In genomic region chr13:46624353-46624752, GRCh38 we compare ENCODE assay signal across 22 cellular contexts.
DNase-seq lines count a peak whose midpoint lies in the region; ATAC-seq and TF ChIP-seq lines count a peak whose summit lies in the region.
"Had no signal": no experiment of that assay in that cellular context is flagged by ENCODE, and none has a peak within 500 bp of the region (broad histone marks: within the 10 kb centered on the region; RNA-seq: fewer than 3 reads in every experiment).

No MANE protein-coding gene starts in this region.

- peak overlapping the region; percentile 27 for H3K4me2 ChIP-seq in GM23338
- H3K4me2 ChIP-seq in trophoblast cell (ENCODE audit: low read length): no peak overlapping the region
- H3K4me2 ChIP-seq: neural progenitor cell had no signal

- H3K9ac ChIP-seq in trophoblast cell (ENCODE audit: low read length): no peak overlapping the region
- H3K9ac ChIP-seq: neural progenitor cell had no signal

- H3K79me1 ChIP-seq in trophoblast cell (ENCODE audit: low read length): peaks cover 1% of the 10 kb centered on the region

- no peaks in the 10 kb centered on the region for H3K36me3 Mint-ChIP-seq in GM23338 (ENCODE audit: low read depth)
- H3K36me3 Mint-ChIP-seq: activated CD4-positive, alpha-beta memory T cell treated with anti-CD3 and anti-CD28 coated beads for 36 hours; neural progenitor cell had no signal

- no peak overlapping the region for H2BK120ac ChIP-seq in trophoblast cell (ENCODE audit: insufficient read depth, low read length, poor library complexity)

- H3K4ac ChIP-seq in trophoblast cell (ENCODE audit: low read depth, low read length): peak overlapping the region; percentile 58

- H3K23ac ChIP-seq in trophoblast cell (ENCODE audit: low read length): no peak overlapping the region

- H3K9me3 ChIP-seq in trophoblast cell (ENCODE audit: insufficient read depth, low read depth, low read length) (no peaks in the 10 kb centered on the region), Peyer's patch (no peaks in the 10 kb centered on the region)
- H3K9me3 ChIP-seq: spleen, vagina had no signal

- peak overlapping the region; percentile 23; the same call in 1 of the 2 replicates for H3K27ac ChIP-seq in GM23338 (ENCODE audit: low read depth)
- H3K27ac ChIP-seq in trophoblast cell (ENCODE audit: low read depth, low read length): no peak overlapping the region
- H3K27ac ChIP-seq in Peyer's patch: no peak overlapping the region
- H3K27ac ChIP-seq: neural progenitor cell, vagina had no signal

- no peak overlapping the region for H2AK5ac ChIP-seq in trophoblast cell (ENCODE audit: low read length)

- no peak overlapping the region for H2AFZ ChIP-seq in GM23338
- no peak overlapping the region for H2AFZ ChIP-seq in trophoblast cell (ENCODE audit: insufficient read depth, low read length, poor library complexity)
- H2AFZ ChIP-seq: neural progenitor cell had no signal

- no peaks in the 10 kb centered on the region for H3F3A ChIP-seq in GM23338 (replicated peaks; ENCODE audit: low read depth)

- DNase-seq in GM12865 (ENCODE audit: low read depth) (peak; percentile 63), GM23338 (ENCODE audit: low spot score) (no peak), trophoblast cell (no peak), erythroblast (lab: John Stamatoyannopoulos, UW) (no peak), Peyer's patch (no peak), dermis blood vessel endothelial cell (no peak)
- DNase-seq: activated CD4-positive, alpha-beta memory T cell treated with anti-CD3 and anti-CD28 coated beads for 36 hours; activated naive CD4-positive, alpha-beta T cell treated with Interleukin-2 at 50 U/mL for 16 hours; activated T-cell treated with anti-CD3 and anti-CD28 coated beads, Interleukin-2, amount 50 U/mL, for 1 hour; anterior cingulate cortex; DMS153; effector memory CD4-positive, alpha-beta T cell; left colon; NCI-H1436; NCI-H774; PC-3; spleen; stimulated activated CD4-positive, alpha-beta T cell treated with anti-CD3 and anti-CD28 coated beads, Interleukin-4, amount 100 ng/mL, for 4 hours had no signal

- ATAC-seq in GM23338 (no peak), HG03565 (IDR thresholded peaks at IDR 0.05; ENCODE audit: unreplicated experiment) (peak; percentile 36), GM21390 (IDR thresholded peaks at IDR 0.05; ENCODE audit: unreplicated experiment) (no peak)
- ATAC-seq: left colon, PC-3 had no signal

- H4K12ac ChIP-seq in trophoblast cell (ENCODE audit: low read depth, low read length): no peak overlapping the region

- H3K27me3 ChIP-seq in GM23338 (ENCODE audit: insufficient read depth): no peaks in the 10 kb centered on the region
- H3K27me3 ChIP-seq in trophoblast cell (ENCODE audit: insufficient read depth, low read length): no peaks in the 10 kb centered on the region
- H3K27me3 ChIP-seq in Peyer's patch: no peaks in the 10 kb centered on the region
- H3K27me3 ChIP-seq: neural progenitor cell, spleen, vagina had no signal

- no CpG with 5 or more reads among the region's 3 CpGs for WGBS in trophoblast cell (ENCODE audit: extremely low coverage, insufficient coverage, insufficient read length)

- H4K91ac ChIP-seq in trophoblast cell (ENCODE audit: low read depth, low read length): no peak overlapping the region

- H3K79me2 ChIP-seq in GM23338 (replicated peaks; ENCODE audit: insufficient read depth): peaks cover 67% of the 10 kb centered on the region
- H3K79me2 ChIP-seq in trophoblast cell (ENCODE audit: control insufficient read depth, insufficient read depth, low read length, poor library complexity): peaks cover 15% of the 10 kb centered on the region

- H3K18ac ChIP-seq in trophoblast cell (ENCODE audit: low read length): no peak overlapping the region

- peak overlapping the region; percentile 65 for H3K27ac Mint-ChIP-seq in GM23338
- H3K27ac Mint-ChIP-seq: activated CD4-positive, alpha-beta memory T cell treated with anti-CD3 and anti-CD28 coated beads for 36 hours; neural progenitor cell had no signal

- H4K8ac ChIP-seq in trophoblast cell (ENCODE audit: low read depth, low read length): no peak overlapping the region

- TF ChIP-seq POLR2A in erythroblast (IDR thresholded peaks at IDR 0.05; ENCODE audit: low read length): no peak
- no peak for TF ChIP-seq POLR2A in Peyer's patch (IDR thresholded peaks at IDR 0.05)

- H3K14ac ChIP-seq in trophoblast cell (ENCODE audit: low read length): no peak overlapping the region

- H2BK12ac ChIP-seq in trophoblast cell (ENCODE audit: low read length): no peak overlapping the region

- TF ChIP-seq CTCF in GM12865 (IDR thresholded peaks at IDR 0.05; ENCODE audit: insufficient read depth, low read depth, low read length, missing control alignments) (no peak), GM23338 (conservative IDR thresholded peaks at IDR 0.05; ENCODE audit: low read depth in 2 of 2) (no peak), Peyer's patch (IDR thresholded peaks at IDR 0.05) (no peak)

- no peaks in the 10 kb centered on the region; the same call in 1 of the 2 replicates for H3K9me2 ChIP-seq in GM23338 (ENCODE audit: insufficient read depth)

- H3K4me3 Mint-ChIP-seq in GM23338: no peak overlapping the region
- H3K4me3 Mint-ChIP-seq: activated CD4-positive, alpha-beta memory T cell treated with anti-CD3 and anti-CD28 coated beads for 36 hours; neural progenitor cell had no signal

- H3K4me3 ChIP-seq in GM12865 (ENCODE audit: low read depth, low read length) (no peak overlapping the region), GM23338 (no peak overlapping the region), trophoblast cell (ENCODE audit: low read depth, low read length) (no peak overlapping the region), Peyer's patch (no peak overlapping the region)
- H3K4me3 ChIP-seq: neural progenitor cell, spleen, vagina had no signal

- H3K4me1 ChIP-seq in GM23338 (ENCODE audit: insufficient read depth): peaks cover 62% of the 10 kb centered on the region
- H3K4me1 ChIP-seq in trophoblast cell (ENCODE audit: control insufficient read depth in 1 of 2, insufficient read depth in 2 of 2, low read length in 2 of 2): peaks cover 14 to 17% of the 10 kb centered on the region in 2 experiments
- H3K4me1 ChIP-seq in Peyer's patch: peaks cover 0 to 44% (median 6%) of the 10 kb centered on the region in 4 donors

- peaks cover 3% of the 10 kb centered on the region for H3K27me3 Mint-ChIP-seq in GM23338 (ENCODE audit: insufficient read depth, low read depth, poor library complexity)
- H3K27me3 Mint-ChIP-seq: activated CD4-positive, alpha-beta memory T cell treated with anti-CD3 and anti-CD28 coated beads for 36 hours had no signal

- peaks cover 57% of the 10 kb centered on the region for H3K4me1 Mint-ChIP-seq in GM23338

- no peaks in the 10 kb centered on the region for H3K9me3 Mint-ChIP-seq in GM23338
- H3K9me3 Mint-ChIP-seq: activated CD4-positive, alpha-beta memory T cell treated with anti-CD3 and anti-CD28 coated beads for 36 hours; neural progenitor cell had no signal

- H2BK5ac ChIP-seq in trophoblast cell (ENCODE audit: low read depth, low read length, poor library complexity): no peak overlapping the region

- no peaks in the 10 kb centered on the region; the same call in 1 of the 2 replicates for H4K20me1 ChIP-seq in GM23338 (replicated peaks; ENCODE audit: insufficient read depth)

- no peaks in the 10 kb centered on the region for H3K36me3 ChIP-seq in GM23338 (ENCODE audit: insufficient read depth)
- H3K36me3 ChIP-seq in trophoblast cell (ENCODE audit: control insufficient read depth in 1 of 2, insufficient read depth in 2 of 2, low read length in 2 of 2): no peaks in the 10 kb centered on the region
- H3K36me3 ChIP-seq in Peyer's patch: no peaks in the 10 kb centered on the region
- H3K36me3 ChIP-seq: neural progenitor cell, spleen, vagina had no signal

TF ChIP-seq in GM23338, 12 proteins besides CTCF, POLR2A, EP300 and RAD21:
- TF ChIP-seq ZNF331 (CRISPR knock-in tag; IDR thresholded peaks at IDR 0.05; ENCODE audit: low read depth) (no peak), ZNF114 (CRISPR knock-in tag; IDR thresholded peaks at IDR 0.05) (no peak), STAT1 (IDR thresholded peaks at IDR 0.05; ENCODE audit: unreplicated experiment) (no peak), EZH2 (IDR thresholded peaks at IDR 0.05; ENCODE audit: low read depth, unreplicated experiment) (no peak), POLR2AphosphoS5 (IDR thresholded peaks at IDR 0.05; ENCODE audit: low read depth) (no peak), REST (IDR thresholded peaks at IDR 0.05; ENCODE audit: unreplicated experiment) (no peak)
